In genomic region chr2:161400076-161400475, GRCh38 we compare ENCODE assay signal across 22 cellular contexts. TPM values are rescaled to one million over a fixed set of nuclear protein-coding genes. Genes with fewer than 3 reads are reported as not detected.
"Had no signal": no experiment of that assay in that cellular context is flagged by ENCODE, and none has a peak within 500 bp of the region (broad histone marks: within the 10 kb centered on the region; RNA-seq: fewer than 3 reads in every experiment).

No MANE protein-coding gene starts in this region.

- H3K9me3 Mint-ChIP-seq: activated T-helper 1 cell treated with anti-CD3 and anti-CD28 coated beads, Interleukin-12 subunit alpha, Interleukin-12 subunit beta, Interleukin-2, Interleukin-4 antibody, amounts not matched to agents 30 ng/mL and 10 ng/mL and 1 ng/mL, durations not matched to agents 14 hours and 24 hours and 36 hours; dendritic cell treated with granulocyte-macrophage colony-stimulating factor and Interleukin-4, amounts not matched to agents 40 ng/mL and 50 ng/mL, for 4 days; nephron progenitor cell; T-cell had no signal

- H3K27me3 ChIP-seq: adrenal gland, body of pancreas, heart left ventricle, tibial nerve had no signal

- H3K27ac ChIP-seq: adrenal gland, body of pancreas, heart left ventricle, psoas muscle, tibial nerve, VCaP had no signal

- H3K27me3 Mint-ChIP-seq: dendritic cell treated with granulocyte-macrophage colony-stimulating factor and Interleukin-4, amounts not matched to agents 40 ng/mL and 50 ng/mL, for 4 days; stimulated activated naive B cell treated with anti-CD40 and anti-IgM and Interleukin-4, amounts not matched to agents 10 μg/mL and 1 μg/mL and 100 μg/mL, for 72 hours; T-cell had no signal

- H3K4me1 ChIP-seq: adrenal gland, body of pancreas, heart left ventricle, psoas muscle, tibial nerve had no signal

- H3K9me3 ChIP-seq: adrenal gland, body of pancreas, heart left ventricle, psoas muscle, tibial nerve had no signal

- H3K4me3 Mint-ChIP-seq: activated T-helper 1 cell treated with anti-CD3 and anti-CD28 coated beads, Interleukin-12 subunit alpha, Interleukin-12 subunit beta, Interleukin-2, Interleukin-4 antibody, amounts not matched to agents 30 ng/mL and 10 ng/mL and 1 ng/mL, durations not matched to agents 14 hours and 24 hours and 36 hours; dendritic cell treated with granulocyte-macrophage colony-stimulating factor and Interleukin-4, amounts not matched to agents 40 ng/mL and 50 ng/mL, for 4 days; nephron progenitor cell; stimulated activated naive B cell treated with anti-CD40 and anti-IgM and Interleukin-4, amounts not matched to agents 10 μg/mL and 1 μg/mL and 100 μg/mL, for 72 hours; T-cell had no signal

- ATAC-seq: body of pancreas; heart left ventricle; left ventricle myocardium superior; psoas muscle; sciatic nerve; stimulated activated naive B cell treated with anti-CD40 and anti-IgM and Interleukin-4, amounts not matched to agents 10 μg/mL and 1 μg/mL and 100 μg/mL, for 72 hours; T-cell had no signal

- H3K4me3 ChIP-seq: adrenal gland, body of pancreas, heart left ventricle, psoas muscle, tibial nerve had no signal

- H3K4me1 Mint-ChIP-seq: nephron progenitor cell; stimulated activated naive B cell treated with anti-CD40 and anti-IgM and Interleukin-4, amounts not matched to agents 10 μg/mL and 1 μg/mL and 100 μg/mL, for 72 hours had no signal

- DNase-seq: activated CD4-positive, alpha-beta T cell treated with anti-CD3 and anti-CD28 coated beads for 4 hours; activated naive CD4-positive, alpha-beta T cell; adrenal gland; body of pancreas; cerebellar nuclear complex; heart left ventricle; kidney; left ventricle myocardium superior; nephron progenitor cell; psoas muscle; stimulated activated CD4-positive, alpha-beta T cell treated with anti-CD3 and anti-CD28 coated beads, Interleukin-2, amount 100 ng/mL, for 24 hours; stimulated activated naive B cell treated with anti-CD40 and anti-IgM and Interleukin-4, amounts not matched to agents 10 μg/mL and 1 μg/mL and 100 μg/mL, for 72 hours; T-cell; T1000 had no signal

- H3K27ac Mint-ChIP-seq: activated T-helper 1 cell treated with anti-CD3 and anti-CD28 coated beads, Interleukin-12 subunit alpha, Interleukin-12 subunit beta, Interleukin-2, Interleukin-4 antibody, amounts not matched to agents 30 ng/mL and 10 ng/mL and 1 ng/mL, durations not matched to agents 14 hours and 24 hours and 36 hours; dendritic cell treated with granulocyte-macrophage colony-stimulating factor and Interleukin-4, amounts not matched to agents 40 ng/mL and 50 ng/mL, for 4 days; nephron progenitor cell; stimulated activated naive B cell treated with anti-CD40 and anti-IgM and Interleukin-4, amounts not matched to agents 10 μg/mL and 1 μg/mL and 100 μg/mL, for 72 hours; T-cell had no signal

RNA-seq across cellular contexts. Expression of gene TBR1, which starts 16.0 kb away (rescaled TPM):
- total RNA-seq: activated T-helper 1 cell treated with anti-CD3 and anti-CD28 coated beads, Interleukin-12 subunit alpha, Interleukin-12 subunit beta, Interleukin-2, Interleukin-4 antibody, amounts not matched to agents 30 ng/mL and 10 ng/mL and 1 ng/mL, durations not matched to agents 14 hours and 24 hours and 36 hours; body of pancreas; kidney; left ventricle myocardium superior; mesenteric fat pad; osteoblast; psoas muscle; sciatic nerve; subcutaneous adipose tissue; T-cell; tibial nerve had no signal
- polyA plus RNA-seq: adrenal gland, heart left ventricle had no signal
